In genomic region chr15:48963524-48964113, GRCh38 we compare ENCODE assay signal across 8 cellular contexts. TPM values are rescaled to one million over a fixed set of nuclear protein-coding genes. Genes with fewer than 3 reads are reported as not detected.
DNase-seq lines count a peak whose midpoint lies in the region; ATAC-seq and TF ChIP-seq lines count a peak whose summit lies in the region.

A gene with protein sequence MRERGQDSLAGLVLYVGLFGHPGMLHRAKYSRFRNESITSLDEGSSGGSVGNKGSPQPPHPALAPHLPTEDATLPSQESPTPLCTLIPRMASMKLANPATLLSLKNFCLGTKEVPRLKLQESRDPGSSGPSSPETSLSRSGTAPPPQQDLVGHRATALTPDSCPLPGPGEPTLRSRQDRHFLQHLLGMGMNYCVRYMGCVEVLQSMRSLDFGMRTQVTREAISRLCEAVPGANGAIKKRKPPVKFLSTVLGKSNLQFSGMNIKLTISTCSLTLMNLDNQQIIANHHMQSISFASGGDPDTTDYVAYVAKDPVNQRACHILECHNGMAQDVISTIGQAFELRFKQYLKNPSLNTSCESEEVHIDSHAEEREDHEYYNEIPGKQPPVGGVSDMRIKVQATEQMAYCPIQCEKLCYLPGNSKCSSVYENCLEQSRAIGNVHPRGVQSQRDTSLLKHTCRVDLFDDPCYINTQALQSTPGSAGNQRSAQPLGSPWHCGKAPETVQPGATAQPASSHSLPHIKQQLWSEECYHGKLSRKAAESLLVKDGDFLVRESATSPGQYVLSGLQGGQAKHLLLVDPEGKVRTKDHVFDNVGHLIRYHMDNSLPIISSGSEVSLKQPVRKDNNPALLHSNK (minus strand): TSS chr15:48963919. CDS start chr15:48963015, 904 bp downstream.

- H3K27me3 Mint-ChIP-seq in HFFc6 (ENCODE audit: insufficient read depth), result no peaks in the 10 kb centered on the region; the same call in 1 of the 2 replicates

- no peaks in the 10 kb centered on the region for H3K9me3 ChIP-seq in hepatocyte (ENCODE audit: low read depth)

- ATAC-seq in GM21528 (IDR thresholded peaks at IDR 0.05; ENCODE audit: low FRiP score, unreplicated experiment) (no peak), GM21423 (IDR thresholded peaks at IDR 0.05; ENCODE audit: unreplicated experiment) (no peak)

- H3K27ac Mint-ChIP-seq in HFFc6, result peak within 1 kb of the TSS; percentile 87

- peak within 1 kb of the TSS; percentile 75 for H3K4me3 ChIP-seq in brain microvascular endothelial cell (ENCODE audit: low read depth, low read length)
- H3K4me3 ChIP-seq in hepatocyte, result peak within 1 kb of the TSS; percentile 55

- peak; percentile 74 for DNase-seq in ELF-1 (ENCODE audit: low read depth, low spot score)
- peak; percentile 86 for DNase-seq in HFFc6
- DNase-seq in NCI-H774 (lab: John Stamatoyannopoulos, UW), result peak; percentile 51
- DNase-seq in brain microvascular endothelial cell, result peak; percentile 79
- peak; percentile 83 for DNase-seq in hepatocyte (ENCODE audit: low spot score)
- peak; percentile 87 for DNase-seq in pons (ENCODE audit: low spot score)

- no peaks in the 10 kb centered on the region for H3K9me3 Mint-ChIP-seq in HFFc6

- no peaks in the 10 kb centered on the region for H4K20me1 ChIP-seq in hepatocyte (ENCODE audit: insufficient read depth, poor library complexity, severe bottlenecking)

- H3K79me2 ChIP-seq in hepatocyte, result no peaks in the 10 kb centered on the region

- H3K27me3 ChIP-seq in brain microvascular endothelial cell (replicated peaks) (no peaks in the 10 kb centered on the region), hepatocyte (peaks cover 15% of the 10 kb centered on the region)

- no peak within 1 kb of the TSS for H3K27ac ChIP-seq in brain microvascular endothelial cell
- peak within 1 kb of the TSS; percentile 39 for H3K27ac ChIP-seq in hepatocyte

- H3K4me3 Mint-ChIP-seq in HFFc6, result peak within 1 kb of the TSS; percentile 92

- TF ChIP-seq CTCF in HFFc6 (IDR thresholded peaks at IDR 0.05) (peak; percentile 70), brain microvascular endothelial cell (IDR thresholded peaks at IDR 0.05; ENCODE audit: low read depth, low read length, missing control alignments) (peak; percentile 64), hepatocyte (IDR thresholded peaks at IDR 0.05; ENCODE audit: poor library complexity) (peak; percentile 46)

- H3K36me3 ChIP-seq in brain microvascular endothelial cell (replicated peaks), result no peaks in the 10 kb centered on the region
- no peaks in the 10 kb centered on the region for H3K36me3 ChIP-seq in hepatocyte (replicated peaks; ENCODE audit: insufficient read depth, low read depth)

- peak within 1 kb of the TSS; percentile 66 for H2AFZ ChIP-seq in hepatocyte

- peaks cover 71% of the 10 kb centered on the region for H3K4me1 Mint-ChIP-seq in HFFc6 (ENCODE audit: low read depth)

- peak within 1 kb of the TSS; percentile 89 for H3K4me2 ChIP-seq in hepatocyte

- WGBS in hepatocyte (ENCODE audit: low lambda C conversion rate, missing lambda C conversion rate), result 1% methylated on average over 16 of the region's 16 CpGs

- no peaks in the 10 kb centered on the region for H3K9me2 ChIP-seq in hepatocyte (replicated peaks; ENCODE audit: insufficient read depth)

- in situ Hi-C loops in brain microvascular endothelial cell (cut with HindIII; ENCODE audit: low pct_ligation_motif_present, low sequenced_read_pairs), result no loop called here

- H3K4me1 ChIP-seq in hepatocyte (ENCODE audit: insufficient read depth), result no peaks in the 10 kb centered on the region

- H3K36me3 Mint-ChIP-seq in HFFc6 (ENCODE audit: low read depth), result no peaks in the 10 kb centered on the region

RNA-seq across cellular contexts. Expression of the gene that starts here (rescaled TPM):
- 1 to 10 TPM; 2.1 to 4.2 (median 3.5) TPM for total RNA-seq in HFFc6 (2021; fragmentation: NEBNext Ultra II Directional; extraction: Animal tissue kit (Norgen Biotek cat#: 25700))
- 1.00 and 1.2 TPM in 2 replicates for total RNA-seq in hepatocyte
- polyA plus RNA-seq in hepatocyte, result 0.75 and 0.91 TPM in 2 replicates
